ENCODE assay signal across 15 cellular contexts in genomic region chr5:117652001-117652639, GRCh38.
"Had no signal": no experiment of that assay in that cellular context is flagged by ENCODE, and none has a peak within 500 bp of the region (broad histone marks: within the 10 kb centered on the region; RNA-seq: fewer than 3 reads in every experiment).

No MANE protein-coding gene starts in this region.

- H3K4me1 Mint-ChIP-seq: activated B cell treated with CpG ODN at 0.5 μM for 24 hours; activated CD4-positive, alpha-beta T cell treated with anti-CD3 and anti-CD28 coated beads, Interleukin-2, amount 10 ng/mL, durations not matched to agents 7 days and 5 days; activated naive CD4-positive, alpha-beta T cell treated with anti-CD3 and anti-CD28 coated beads, Interleukin-2, amount 10 ng/mL, durations not matched to agents 7 days and 5 days had no signal

- H3K36me3 Mint-ChIP-seq: activated naive CD4-positive, alpha-beta T cell treated with anti-CD3 and anti-CD28 coated beads, Interleukin-2, amount 10 ng/mL, durations not matched to agents 7 days and 5 days had no signal

- H3K9me3 ChIP-seq: body of pancreas, neutrophil, upper lobe of left lung had no signal

- H3K4me3 ChIP-seq: body of pancreas, upper lobe of left lung had no signal

- H3K27me3 Mint-ChIP-seq: activated B cell treated with CpG ODN at 0.5 μM for 24 hours; activated CD4-positive, alpha-beta T cell treated with anti-CD3 and anti-CD28 coated beads, Interleukin-2, amount 10 ng/mL, durations not matched to agents 7 days and 5 days; activated naive CD4-positive, alpha-beta T cell treated with anti-CD3 and anti-CD28 coated beads, Interleukin-2, amount 10 ng/mL, durations not matched to agents 7 days and 5 days had no signal

- ATAC-seq: body of pancreas; sciatic nerve; stimulated activated naive CD8-positive, alpha-beta T cell treated with anti-CD3 and anti-CD28 coated beads, Interleukin-15, Interleukin-2, amounts not matched to agents 100 U/mL and 50 U/mL, for 24 hours had no signal

- H3K36me3 ChIP-seq: neutrophil, upper lobe of left lung had no signal

- H3K4me1 ChIP-seq: body of pancreas, upper lobe of left lung had no signal

- DNase-seq: activated B cell treated with CpG ODN at 0.5 μM for 24 hours; activated CD4-positive, alpha-beta T cell treated with anti-CD3 and anti-CD28 coated beads, Interleukin-2, amount 10 ng/mL, durations not matched to agents 7 days and 5 days; activated naive CD4-positive, alpha-beta T cell treated with anti-CD3 and anti-CD28 coated beads, Interleukin-2, amount 10 ng/mL, durations not matched to agents 7 days and 5 days; activated T-cell treated with anti-CD3 and anti-CD28 coated beads for 4 hours; body of pancreas; islet precursor cell; mesendoderm; stimulated activated CD4-positive, alpha-beta T cell treated with anti-CD3 and anti-CD28 coated beads, Interleukin-2, amount 100 ng/mL, for 48 hours; stimulated activated naive CD8-positive, alpha-beta T cell treated with anti-CD3 and anti-CD28 coated beads, Interleukin-15, Interleukin-2, amounts not matched to agents 100 U/mL and 50 U/mL, for 24 hours; T-helper 2 cell; upper lobe of left lung had no signal

- H3K27me3 ChIP-seq: body of pancreas, neutrophil, upper lobe of left lung had no signal

- H3K4me3 Mint-ChIP-seq: activated B cell treated with CpG ODN at 0.5 μM for 24 hours; activated CD4-positive, alpha-beta T cell treated with anti-CD3 and anti-CD28 coated beads, Interleukin-2, amount 10 ng/mL, durations not matched to agents 7 days and 5 days; activated naive CD4-positive, alpha-beta T cell treated with anti-CD3 and anti-CD28 coated beads, Interleukin-2, amount 10 ng/mL, durations not matched to agents 7 days and 5 days had no signal

- H3K9me3 Mint-ChIP-seq: activated naive CD4-positive, alpha-beta T cell treated with anti-CD3 and anti-CD28 coated beads, Interleukin-2, amount 10 ng/mL, durations not matched to agents 7 days and 5 days had no signal

- FAIRE-seq: TTC549 had no signal

- H3K27ac ChIP-seq: body of pancreas, neutrophil, upper lobe of left lung had no signal

- H3K27ac Mint-ChIP-seq: activated B cell treated with CpG ODN at 0.5 μM for 24 hours; activated CD4-positive, alpha-beta T cell treated with anti-CD3 and anti-CD28 coated beads, Interleukin-2, amount 10 ng/mL, durations not matched to agents 7 days and 5 days; activated naive CD4-positive, alpha-beta T cell treated with anti-CD3 and anti-CD28 coated beads, Interleukin-2, amount 10 ng/mL, durations not matched to agents 7 days and 5 days; activated T-helper 2 cell treated with anti-CD3 and anti-CD28 coated beads, Interferon-gamma antibody, Interleukin-2, Interleukin-4, amounts not matched to agents 10 μg/mL and 5 μg/mL and 100 μg/mL, durations not matched to agents 14 hours and 24 hours and 36 hours had no signal
